ENCODE assay signal across 26 cellular contexts in genomic region chr6:51654647-51655046, GRCh38.
A peak's percentile ranks its signal among the peaks of the same experiment; 100 is the strongest.
DNase-seq lines count a peak whose midpoint lies in the region; ATAC-seq, FAIRE-seq and TF ChIP-seq lines count a peak whose summit lies in the region.
"Had no signal": no experiment of that assay in that cellular context is flagged by ENCODE, and none has a peak within 500 bp of the region (broad histone marks: within the 10 kb centered on the region; RNA-seq: fewer than 3 reads in every experiment).

No MANE protein-coding gene starts in this region.

- in situ Hi-C loops in HepG2 (cut with HindIII; ENCODE audit: extremely low pct_ligation_motif_present, low pct_unique_long_range_greater_than_20kb): no loop called here

- no peaks in the 10 kb centered on the region for H3F3A ChIP-seq in smooth muscle cell (ENCODE audit: low read depth)

- FAIRE-seq in HepG2 (lab: Jason Lieb, UNC) (no peak), bronchial epithelial cell (lab: Jason Lieb, UNC) (no peak)
- FAIRE-seq: GM18507 had no signal

- no peak for TF ChIP-seq POLR2A in HepG2 (IDR thresholded peaks at IDR 0.05; ENCODE audit: insufficient read depth in 1 of 2, low read depth in 2 of 2, low read length in 2 of 2)
- TF ChIP-seq POLR2A in right lobe of liver (IDR thresholded peaks at IDR 0.05): no peak

- H3K9ac ChIP-seq in HepG2 (ENCODE audit: insufficient read depth, low read depth, low read length): no peak overlapping the region
- H3K9ac ChIP-seq in smooth muscle cell (ENCODE audit: low read depth): no peak overlapping the region
- H3K9ac ChIP-seq: GM23248 had no signal

- H3K79me2 ChIP-seq in HepG2 (ENCODE audit: insufficient read depth, low read length) (no peaks in the 10 kb centered on the region), smooth muscle cell (ENCODE audit: low read depth) (no peaks in the 10 kb centered on the region)

- H3K4me2 ChIP-seq in HepG2 (ENCODE audit: low read depth, low read length): no peak overlapping the region
- H3K4me2 ChIP-seq in smooth muscle cell: no peak overlapping the region
- H3K4me2 ChIP-seq: PC-9 had no signal

- H4K20me1 ChIP-seq in HepG2 (ENCODE audit: insufficient read depth, low read length) (no peaks in the 10 kb centered on the region), smooth muscle cell (ENCODE audit: low read depth) (no peaks in the 10 kb centered on the region)

- POLR2A ChIA-PET in HepG2 (lab: Yijun Ruan, JAX): no interaction called here

- TF ChIP-seq CTCF in HepG2 (CRISPR knock-in tag; IDR thresholded peaks at IDR 0.05): no peak
- no peak for TF ChIP-seq CTCF in right lobe of liver (IDR thresholded peaks at IDR 0.05)
- TF ChIP-seq CTCF in bronchial epithelial cell (IDR thresholded peaks at IDR 0.05; ENCODE audit: insufficient read depth, low read length, severe bottlenecking): no peak
- TF ChIP-seq CTCF in smooth muscle cell (IDR thresholded peaks at IDR 0.05; ENCODE audit: borderline replicate concordance, insufficient read depth, poor library complexity, severe bottlenecking): no peak
- TF ChIP-seq CTCF in mucosa of descending colon (IDR thresholded peaks at IDR 0.05): no peak

- H3K4me3 ChIP-seq in HepG2 (replicated peaks in 1 of 3; ENCODE audit: insufficient read depth in 1 of 3, low read depth in 2 of 3, low read length in 3 of 3) (no peak overlapping the region), right lobe of liver (no peak overlapping the region), bronchial epithelial cell (ENCODE audit: low read depth, low read length) (no peak overlapping the region), smooth muscle cell (no peak overlapping the region), mucosa of descending colon (no peak overlapping the region)
- H3K4me3 ChIP-seq: GM23248, PC-9, SK-N-MC had no signal

- TF ChIP-seq RAD21 in HepG2 (CRISPR knock-in tag; IDR thresholded peaks at IDR 0.05): no peak

- H3K27me3 ChIP-seq in HepG2 (ENCODE audit: control insufficient read depth in 1 of 2, insufficient read depth in 2 of 2, low read length in 2 of 2): no peaks in the 10 kb centered on the region
- H3K27me3 ChIP-seq in right lobe of liver: no peaks in the 10 kb centered on the region
- H3K27me3 ChIP-seq in bronchial epithelial cell (ENCODE audit: control insufficient read depth, insufficient read depth, low read length): peaks cover 4% of the 10 kb centered on the region
- H3K27me3 ChIP-seq in smooth muscle cell (ENCODE audit: low read depth): peaks cover 5% of the 10 kb centered on the region
- H3K27me3 ChIP-seq: BE2C had no signal

- TF ChIP-seq EP300 in HepG2 (IDR thresholded peaks at IDR 0.05; ENCODE audit: low read depth in 2 of 2, low read length in 2 of 2): no peak
- no peak for TF ChIP-seq EP300 in HepG2 (CRISPR knock-in tag; IDR thresholded peaks at IDR 0.05; ENCODE audit: borderline replicate concordance)

- CTCF ChIA-PET in HepG2 (lab: Yijun Ruan, JAX; ENCODE audit: low intra/inter-chr PET ratio, low total read pairs): no interaction called here

- no peak for DNase-seq in HepG2 (ENCODE audit: low spot score)
- DNase-seq in right lobe of liver: no peak
- peak; percentile 86 for DNase-seq in bronchial epithelial cell (ENCODE audit: low read depth)
- DNase-seq in foreskin melanocyte: peak; percentile 85
- no peak for DNase-seq in smooth muscle cell (lab: John Stamatoyannopoulos, UW; ENCODE audit: unreplicated experiment)
- DNase-seq in mucosa of descending colon: no peak
- DNase-seq in OCI-M1 (lab: John Stamatoyannopoulos, UW): no peak
- DNase-seq: 8988T; ACHN; BE2C; Calu3; CD8-positive, alpha-beta memory T cell; DND-41; GM23248; H7; NCI-H1092 treated with DMSO at 0.1 percent for 48 hours; NCI-H146; NCI-H1930; NCI-H2107; NCI-H524; NCI-H774; PC-9; SHP77 had no signal

- 14% methylated on average over 5 of the region's 5 CpGs for WGBS in HepG2 (ENCODE audit: low lambda C conversion rate)
- WGBS in right lobe of liver (ENCODE audit: insufficient coverage, low coverage, low lambda C conversion rate, missing lambda C conversion rate): 60% methylated on average over 5 of the region's 5 CpGs
- 67% methylated on average over 5 of the region's 5 CpGs for WGBS in smooth muscle cell (ENCODE audit: low lambda C conversion rate)

- H2AFZ ChIP-seq in HepG2 (ENCODE audit: low read length) (no peak overlapping the region), smooth muscle cell (ENCODE audit: low read depth) (no peak overlapping the region)
- H2AFZ ChIP-seq: GM23248, PC-9 had no signal

- H3K27ac ChIP-seq in HepG2 (ENCODE audit: extremely low read length, insufficient read depth, low read length): no peak overlapping the region
- H3K27ac ChIP-seq in right lobe of liver: no peak overlapping the region
- H3K27ac ChIP-seq in smooth muscle cell (ENCODE audit: low read depth): peak overlapping the region; percentile 6
- H3K27ac ChIP-seq: GM23248, PC-9, SK-N-MC had no signal

- H3K9me3 ChIP-seq in HepG2 (ENCODE audit: low read length) (no peaks in the 10 kb centered on the region), right lobe of liver (no peaks in the 10 kb centered on the region), smooth muscle cell (replicated peaks; ENCODE audit: low read depth) (no peaks in the 10 kb centered on the region), mucosa of descending colon (no peaks in the 10 kb centered on the region)

- H3K36me3 ChIP-seq in HepG2 (replicated peaks in 1 of 2; ENCODE audit: control insufficient read depth in 1 of 2, insufficient read depth in 2 of 2, low read length in 2 of 2): no peaks in the 10 kb centered on the region
- H3K36me3 ChIP-seq in right lobe of liver: no peaks in the 10 kb centered on the region
- H3K36me3 ChIP-seq in bronchial epithelial cell (ENCODE audit: control insufficient read depth, insufficient read depth, low read length): no peaks in the 10 kb centered on the region
- no peaks in the 10 kb centered on the region for H3K36me3 ChIP-seq in smooth muscle cell (ENCODE audit: low read depth)
- no peaks in the 10 kb centered on the region for H3K36me3 ChIP-seq in mucosa of descending colon (ENCODE audit: low read depth)
- H3K36me3 ChIP-seq: BE2C had no signal

- no TSS peak for BruUV-seq in HepG2 (replicated peaks; lab: Mats Ljungman, UMichigan)

- intact Hi-C loops in HepG2 (cut with micrococcal nuclease; ENCODE audit: unreplicated experiment) (no loop called here), right lobe of liver (cut with DNase I) (no loop called here), mucosa of descending colon (cut with DNase I, micrococcal nuclease) (no loop called here)

- no peaks in the 10 kb centered on the region for H3K4me1 ChIP-seq in HepG2 (ENCODE audit: insufficient read depth, low read length)
- no peaks in the 10 kb centered on the region for H3K4me1 ChIP-seq in right lobe of liver
- no peaks in the 10 kb centered on the region for H3K4me1 ChIP-seq in smooth muscle cell (ENCODE audit: low read depth)
- no peaks in the 10 kb centered on the region for H3K4me1 ChIP-seq in mucosa of descending colon (ENCODE audit: low read depth)

- ATAC-seq in HepG2 (no peak), right lobe of liver (no peak), mucosa of descending colon (no peak), GM21381 (IDR thresholded peaks at IDR 0.05; ENCODE audit: unreplicated experiment) (no peak)

TF ChIP-seq in HepG2, 621 proteins besides CTCF, POLR2A, EP300 and RAD21:
- 0 out of 2 replicates have a peak, but pooled peaks have one; percentile 3 for TF ChIP-seq CREB1 (IDR thresholded peaks at IDR 0.05)
- TF ChIP-seq CREB1 (CRISPR knock-in tag; IDR thresholded peaks at IDR 0.05): no peak
- TF ChIP-seq SMARCE1 (IDR thresholded peaks at IDR 0.05; ENCODE audit: borderline replicate concordance): no peak
- 0 out of 2 replicates have a peak, but pooled peaks have one; percentile 24 for TF ChIP-seq CEBPB (IDR thresholded peaks at IDR 0.05; ENCODE audit: borderline replicate concordance, low read depth, low read length)

Comparison
In these comparisons a context has a peak if more than half of its experiments do, and no peak if none do; other contexts are left out.
1. DNase-seq: peak in bronchial epithelial cell (single experiment) and foreskin melanocyte (single experiment); none in HepG2 (single experiment), right lobe of liver (0 of 3), smooth muscle cell (single experiment), mucosa of descending colon (0 of 3) and OCI-M1 (single experiment).